12 cellular contexts compared by ENCODE assay signal in genomic region chr7:142584765-142585164, GRCh38.
"Had no signal": no experiment of that assay in that cellular context is flagged by ENCODE, and none has a peak within 500 bp of the region (broad histone marks: within the 10 kb centered on the region; RNA-seq: fewer than 3 reads in every experiment).

No MANE protein-coding gene starts in this region.

- DNase-seq: activated CD4-positive, alpha-beta memory T cell treated with anti-CD3 and anti-CD28 coated beads, Interleukin-2, amount 10 ng/mL, durations not matched to agents 7 days and 5 days; activated naive CD8-positive, alpha-beta T cell treated with anti-CD3 and anti-CD28 coated beads, Interleukin-2, amount 10 ng/mL, durations not matched to agents 7 days and 5 days; central memory CD4-positive, alpha-beta T cell; cortex of kidney; effector memory CD4-positive, alpha-beta T cell; glutamatergic neuron; stimulated activated CD4-positive, alpha-beta T cell treated with anti-CD3 and anti-CD28 coated beads, Interleukin-2, amount 100 ng/mL, for 24 hours; stimulated activated naive CD4-positive, alpha-beta T cell; substantia nigra; T-helper 9 cell had no signal

- ATAC-seq: left lobe of liver, sciatic nerve had no signal
